7 cellular contexts compared by ENCODE assay signal in genomic region chr9:127450831-127451680, GRCh38. TPM values are rescaled to one million over a fixed set of nuclear protein-coding genes. Genes with fewer than 3 reads are reported as not detected.
DNase-seq lines count a peak whose midpoint lies in the region; ATAC-seq and TF ChIP-seq lines count a peak whose summit lies in the region.

TSS of gene LRSAM1 (plus strand) at chr9:127451510. CDS start at chr9:127454528, 3,018 bp downstream.
TSS of gene RPL12 (minus strand) at chr9:127451406. CDS start at chr9:127451317, 89 bp downstream.

- H3K9me2 ChIP-seq in hepatocyte (replicated peaks; ENCODE audit: insufficient read depth), result no peaks in the 10 kb centered on the region

- peaks cover 32% of the 10 kb centered on the region for H3K79me2 ChIP-seq in hepatocyte

- H3K36me3 ChIP-seq in hepatocyte (replicated peaks; ENCODE audit: insufficient read depth, low read depth), result no peaks in the 10 kb centered on the region

- peaks cover 34% of the 10 kb centered on the region for H4K20me1 ChIP-seq in hepatocyte (ENCODE audit: insufficient read depth, poor library complexity, severe bottlenecking)

- H3K9me3 ChIP-seq in hepatocyte (ENCODE audit: low read depth), result no peaks in the 10 kb centered on the region

- under 1% methylated on average over 68 of the region's 73 CpGs for WGBS in hepatocyte (ENCODE audit: low lambda C conversion rate, missing lambda C conversion rate)

- H2AFZ ChIP-seq in hepatocyte, result peak within 1 kb of the TSS; percentile 99

- peak within 1 kb of the TSS; percentile 97 for H3K4me3 ChIP-seq in hepatocyte

- peaks cover 22% of the 10 kb centered on the region for H3K4me1 ChIP-seq in hepatocyte (ENCODE audit: insufficient read depth)

- peak; percentile 2 for TF ChIP-seq CTCF in hepatocyte (IDR thresholded peaks at IDR 0.05; ENCODE audit: poor library complexity)

- ATAC-seq in GM18511 (IDR thresholded peaks at IDR 0.05; ENCODE audit: unreplicated experiment), result peak; percentile 70
- peak; percentile 61 for ATAC-seq in HG03025 (IDR thresholded peaks at IDR 0.05; ENCODE audit: low FRiP score, unreplicated experiment)

- peak within 1 kb of the TSS; percentile 96 for H3K4me2 ChIP-seq in hepatocyte

- peak; percentile 88 for DNase-seq in NCI-H2081 treated with DMSO at 0.1 percent for 48 hours (lab: John Stamatoyannopoulos, UW)
- DNase-seq in T1000 (lab: John Stamatoyannopoulos, UW), result peak; percentile 96
- peak; percentile 97 for DNase-seq in astrocyte of the hippocampus (ENCODE audit: low read depth, low spot score)
- DNase-seq in hepatocyte (ENCODE audit: low spot score), result peak; percentile 98
- DNase-seq in retina, result peak; percentile 99

- H3K27ac ChIP-seq in hepatocyte, result peak within 1 kb of the TSS; percentile 97

- no peaks in the 10 kb centered on the region for H3K27me3 ChIP-seq in hepatocyte

RNA-seq across cellular contexts. Expression of gene LRSAM1, which starts in this region (rescaled TPM):
- total RNA-seq in hepatocyte, result 6.8 and 10.7 TPM in 2 replicates
- polyA plus RNA-seq in hepatocyte, result 19.4 and 22.1 TPM in 2 replicates

RNA-seq across cellular contexts. Expression of gene RPL12, which starts in this region (rescaled TPM):
- total RNA-seq in hepatocyte, result 1,720 and 2,202 TPM in 2 replicates
- polyA plus RNA-seq in hepatocyte, result 392 and 417 TPM in 2 replicates

Comparison
In these comparisons a context has a peak if more than half of its experiments do, and no peak if none do; other contexts are left out.
1. Peak in every context shown above with its lines: DNase-seq, ATAC-seq, H3K4me3 ChIP-seq and H3K27ac ChIP-seq.